8 cellular contexts compared by ENCODE assay signal in genomic region chr1:85200367-85200869, GRCh38. TPM values are rescaled to one million over a fixed set of nuclear protein-coding genes. Genes with fewer than 3 reads are reported as not detected.
DNase-seq lines count a peak whose midpoint lies in the region; ATAC-seq and TF ChIP-seq lines count a peak whose summit lies in the region.

No MANE protein-coding gene starts in this region.

- H3K9me3 Mint-ChIP-seq in CD8-positive, alpha-beta T cell, result no peaks in the 10 kb centered on the region

- H3K4me1 ChIP-seq in CD8-positive, alpha-beta T cell (ENCODE audit: insufficient read depth, low read length), result peaks cover 27% of the 10 kb centered on the region

- peaks cover 4% of the 10 kb centered on the region for H3K36me3 Mint-ChIP-seq in CD8-positive, alpha-beta T cell

- peak overlapping the region; percentile 47 for H3K27ac Mint-ChIP-seq in CD8-positive, alpha-beta T cell

- peaks cover 4% of the 10 kb centered on the region for H3K27me3 Mint-ChIP-seq in CD8-positive, alpha-beta T cell (ENCODE audit: low read depth)

- peak in 5 of 7 experiments; percentile 18 to 48 (median 29) for DNase-seq in CD8-positive, alpha-beta T cell
- DNase-seq in T-helper 9 cell (peak; percentile 15), dermis blood vessel endothelial cell (peak; percentile 12), lung microvascular endothelial cell (ENCODE audit: low read depth in 2 of 2) (peak; percentile 9 to 27), mesenteric fat pad (ENCODE audit: low spot score) (no peak)
- DNase-seq in stimulated activated CD8-positive, alpha-beta memory T cell treated with anti-CD3 and anti-CD28 coated beads, Interleukin-4, amount 100 ng/mL, for 24 hours (ENCODE audit: low read depth), result peak; percentile 4

- H3K27ac ChIP-seq in CD8-positive, alpha-beta T cell (ENCODE audit: low read depth, low read length), result peak overlapping the region; percentile 94

- no peaks in the 10 kb centered on the region for H3K9me3 ChIP-seq in CD8-positive, alpha-beta T cell (ENCODE audit: low read length)

- H3K36me3 ChIP-seq in CD8-positive, alpha-beta T cell (ENCODE audit: insufficient read depth, low read length), result no peaks in the 10 kb centered on the region

- CTCF ChIA-PET in CD8-positive, alpha-beta T cell (lab: Charles Lee), result interaction anchor here (1.0 to 3.4 kb wide), 5 partner anchors 30 to 255 kb away, joined by 3 to 24 read pairs (median 5); partner anchors contain the start of gene C1orf52

- no peak for TF ChIP-seq CTCF in CD8-positive, alpha-beta T cell (IDR thresholded peaks at IDR 0.05)

- intact Hi-C loops in CD8-positive, alpha-beta T cell (cut with DNase I, micrococcal nuclease), result loop anchor here (2.0 to 10.0 kb wide), 12 partner anchors 18 to 1696 kb away; partner anchors contain the start of genes MCOLN2 (in 2 of the 2), BCL10 (in 1 of the 2), C1orf52 (in 1 of the 2) and GNG5 (in 1 of the 2)

- POLR2A ChIA-PET in CD8-positive, alpha-beta T cell (lab: Charles Lee), result interaction anchor here (0.8 to 3.0 kb wide), 9 partner anchors 10 to 1056 kb away, joined by 3 to 12 read pairs (median 4); partner anchors contain the start of genes BCL10, C1orf52, CTBS and PRKACB

- peak overlapping the region; percentile 90 for H3K4me3 Mint-ChIP-seq in CD8-positive, alpha-beta T cell

- H3K27me3 ChIP-seq in CD8-positive, alpha-beta T cell (ENCODE audit: insufficient read depth, low read length), result no peaks in the 10 kb centered on the region

- H3K4me1 Mint-ChIP-seq in CD8-positive, alpha-beta T cell (ENCODE audit: low read depth), result peaks cover 52% of the 10 kb centered on the region

- peak; percentile 7 for ATAC-seq in CD8-positive, alpha-beta T cell
- ATAC-seq in GM19463 (IDR thresholded peaks at IDR 0.05; ENCODE audit: unreplicated experiment) (peak; percentile 33), HG03558 (IDR thresholded peaks at IDR 0.05; ENCODE audit: extremely low read depth, unreplicated experiment) (peak; percentile 12)

- H3K4me3 ChIP-seq in CD8-positive, alpha-beta T cell (ENCODE audit: low read depth, low read length), result peak overlapping the region; percentile 94

RNA-seq across cellular contexts. Expression of gene SYDE2, which starts 0.4 kb away (rescaled TPM):
- 1 to 10 TPM; 6.2 to 6.4 TPM for total RNA-seq in CD8-positive, alpha-beta T cell
- total RNA-seq in dermis blood vessel endothelial cell (4.8 and 5.6 TPM in 2 replicates), lung microvascular endothelial cell (3.7 and 9.3 TPM in 2 replicates), mesenteric fat pad (9.3 TPM)

RNA-seq across cellular contexts. Expression of gene C1orf52, which starts 59.0 kb away (rescaled TPM):
- total RNA-seq in CD8-positive, alpha-beta T cell, result 10 to 100 TPM; 70.7 to 74.4 TPM
- total RNA-seq in dermis blood vessel endothelial cell (24.2 and 24.5 TPM in 2 replicates), lung microvascular endothelial cell (9.4 and 17.5 TPM in 2 replicates), mesenteric fat pad (18.5 TPM)
